In genomic region chr1:102182603-102183260, GRCh38 we compare ENCODE assay signal across 36 cellular contexts.
"Had no signal": no experiment of that assay in that cellular context is flagged by ENCODE, and none has a peak within 500 bp of the region (broad histone marks: within the 10 kb centered on the region; RNA-seq: fewer than 3 reads in every experiment).

No MANE protein-coding gene starts in this region.

- FAIRE-seq: astrocyte, TTC549 had no signal

- H3K9me3 ChIP-seq: adrenal gland, body of pancreas, breast epithelium had no signal

- H3K27me3 Mint-ChIP-seq: activated B cell treated with CpG ODN at 0.5 μM for 24 hours; activated CD4-positive, alpha-beta memory T cell treated with anti-CD3 and anti-CD28 coated beads for 36 hours; activated CD4-positive, alpha-beta T cell treated with anti-CD3 and anti-CD28 coated beads, Interleukin-2, amount 10 ng/mL, durations not matched to agents 24 days and 14 days; activated CD8-positive, alpha-beta T cell treated with anti-CD3 and anti-CD28 coated beads for 36 hours; activated naive CD8-positive, alpha-beta T cell treated with anti-CD3 and anti-CD28 coated beads for 36 hours; activated T-helper 17 cell treated with anti-CD3 and anti-CD28 coated beads, Interleukin-2, amount 50 U/mL, for 72 hours had no signal

- H3K4me1 Mint-ChIP-seq: activated B cell treated with CpG ODN at 0.5 μM for 24 hours; activated CD4-positive, alpha-beta T cell treated with anti-CD3 and anti-CD28 coated beads, Interleukin-2, amount 10 ng/mL, durations not matched to agents 24 days and 14 days; activated naive CD8-positive, alpha-beta T cell treated with anti-CD3 and anti-CD28 coated beads for 36 hours; activated T-helper 17 cell treated with anti-CD3 and anti-CD28 coated beads, Interleukin-2, amount 50 U/mL, for 72 hours had no signal

- H3K27me3 ChIP-seq: adrenal gland, body of pancreas, brain microvascular endothelial cell, breast epithelium had no signal

- H3K9me3 Mint-ChIP-seq: activated B cell treated with CpG ODN at 0.5 μM for 24 hours; activated CD4-positive, alpha-beta memory T cell treated with anti-CD3 and anti-CD28 coated beads for 36 hours; activated CD4-positive, alpha-beta T cell treated with anti-CD3 and anti-CD28 coated beads, Interleukin-2, amount 10 ng/mL, durations not matched to agents 24 days and 14 days; activated CD8-positive, alpha-beta T cell treated with anti-CD3 and anti-CD28 coated beads for 36 hours; activated naive CD4-positive, alpha-beta T cell treated with anti-CD3 and anti-CD28 coated beads for 36 hours; activated naive CD4-positive, alpha-beta T cell treated with anti-CD3 and anti-CD28 coated beads, Interleukin-2, amount 50 U/mL, for 72 hours; activated T-cell treated with anti-CD3 and anti-CD28 coated beads, Interleukin-2, amount 50 U/mL, for 4 hours; activated T-helper 1 cell treated with anti-CD3 and anti-CD28 coated beads, Interleukin-12 subunit alpha, Interleukin-12 subunit beta, Interleukin-2, Interleukin-4 antibody, amounts not matched to agents 30 ng/mL and 10 ng/mL and 1 ng/mL, durations not matched to agents 14 hours and 24 hours and 36 hours; T-helper 1 cell treated with Interleukin-12 subunit alpha and Interleukin-12 subunit beta and Interleukin-4 antibody, amounts not matched to agents 30 μg/mL and 1 μg/mL, for 36 hours; T-helper 2 cell treated with Interferon-gamma antibody and Interleukin-4, amounts not matched to agents 5 μg/mL and 100 μg/mL, for 36 hours had no signal

- H3K27ac ChIP-seq: adrenal gland, body of pancreas, brain microvascular endothelial cell, breast epithelium, VCaP had no signal

- ATAC-seq: activated CD8-positive, alpha-beta T cell treated with anti-CD3 and anti-CD28 coated beads for 36 hours; activated naive CD4-positive, alpha-beta T cell treated with anti-CD3 and anti-CD28 coated beads, Interleukin-2, amount 50 U/mL, for 72 hours; activated T-cell treated with anti-CD3 and anti-CD28 coated beads, Interleukin-2, amount 50 U/mL, for 4 hours; activated T-cell treated with anti-CD3 and anti-CD28 coated beads, Interleukin-2, amount 50 U/mL, for 72 hours; activated T-helper 17 cell treated with anti-CD3 and anti-CD28 coated beads, Interleukin-2, amount 50 U/mL, for 72 hours; body of pancreas had no signal

- H3K4me1 ChIP-seq: adrenal gland, body of pancreas, breast epithelium had no signal

- H3K36me3 Mint-ChIP-seq: activated CD4-positive, alpha-beta memory T cell treated with anti-CD3 and anti-CD28 coated beads for 36 hours; activated naive CD4-positive, alpha-beta T cell treated with anti-CD3 and anti-CD28 coated beads, Interleukin-2, amount 50 U/mL, for 72 hours; activated naive CD8-positive, alpha-beta T cell treated with anti-CD3 and anti-CD28 coated beads for 36 hours had no signal

- H3K36me3 ChIP-seq: adrenal gland, brain microvascular endothelial cell, breast epithelium had no signal

- H3K4me3 Mint-ChIP-seq: activated B cell treated with CpG ODN at 0.5 μM for 24 hours; activated CD4-positive, alpha-beta memory T cell treated with anti-CD3 and anti-CD28 coated beads for 36 hours; activated CD4-positive, alpha-beta T cell treated with anti-CD3 and anti-CD28 coated beads, Interleukin-2, amount 10 ng/mL, durations not matched to agents 24 days and 14 days; activated CD8-positive, alpha-beta T cell treated with anti-CD3 and anti-CD28 coated beads for 36 hours; activated naive CD4-positive, alpha-beta T cell treated with anti-CD3 and anti-CD28 coated beads for 36 hours; activated naive CD8-positive, alpha-beta T cell treated with anti-CD3 and anti-CD28 coated beads for 36 hours; activated T-cell treated with anti-CD3 and anti-CD28 coated beads, Interleukin-2, amount 50 U/mL, for 4 hours; activated T-cell treated with anti-CD3 and anti-CD28 coated beads, Interleukin-2, amount 50 U/mL, for 72 hours; activated T-helper 1 cell treated with anti-CD3 and anti-CD28 coated beads, Interleukin-12 subunit alpha, Interleukin-12 subunit beta, Interleukin-2, Interleukin-4 antibody, amounts not matched to agents 30 ng/mL and 10 ng/mL and 1 ng/mL, durations not matched to agents 14 hours and 24 hours and 36 hours; activated T-helper 17 cell treated with anti-CD3 and anti-CD28 coated beads, Interleukin-2, amount 50 U/mL, for 72 hours; T-helper 1 cell treated with Interleukin-12 subunit alpha and Interleukin-12 subunit beta and Interleukin-4 antibody, amounts not matched to agents 30 μg/mL and 1 μg/mL, for 36 hours; T-helper 2 cell treated with Interferon-gamma antibody and Interleukin-4, amounts not matched to agents 5 μg/mL and 100 μg/mL, for 36 hours had no signal

- H3K27ac Mint-ChIP-seq: activated B cell treated with CpG ODN at 0.5 μM for 24 hours; activated CD4-positive, alpha-beta memory T cell treated with anti-CD3 and anti-CD28 coated beads for 36 hours; activated CD4-positive, alpha-beta T cell treated with anti-CD3 and anti-CD28 coated beads, Interleukin-2, amount 10 ng/mL, durations not matched to agents 24 days and 14 days; activated CD8-positive, alpha-beta T cell treated with anti-CD3 and anti-CD28 coated beads for 36 hours; activated naive CD4-positive, alpha-beta T cell treated with anti-CD3 and anti-CD28 coated beads for 36 hours; activated naive CD4-positive, alpha-beta T cell treated with anti-CD3 and anti-CD28 coated beads, Interleukin-2, amount 50 U/mL, for 72 hours; activated naive CD8-positive, alpha-beta T cell treated with anti-CD3 and anti-CD28 coated beads for 36 hours; activated T-cell treated with anti-CD3 and anti-CD28 coated beads, Interleukin-2, amount 50 U/mL, for 72 hours; activated T-helper 1 cell treated with anti-CD3 and anti-CD28 coated beads, Interleukin-12 subunit alpha, Interleukin-12 subunit beta, Interleukin-2, Interleukin-4 antibody, amounts not matched to agents 30 ng/mL and 10 ng/mL and 1 ng/mL, durations not matched to agents 14 hours and 24 hours and 36 hours; activated T-helper 17 cell treated with anti-CD3 and anti-CD28 coated beads, Interleukin-2, amount 50 U/mL, for 72 hours; T-helper 1 cell treated with Interleukin-12 subunit alpha and Interleukin-12 subunit beta and Interleukin-4 antibody, amounts not matched to agents 30 μg/mL and 1 μg/mL, for 36 hours; T-helper 2 cell treated with Interferon-gamma antibody and Interleukin-4, amounts not matched to agents 5 μg/mL and 100 μg/mL, for 36 hours had no signal

- DNase-seq: activated B cell treated with CpG ODN at 0.5 μM for 24 hours; activated CD4-positive, alpha-beta memory T cell treated with anti-CD3 and anti-CD28 coated beads for 36 hours; activated CD4-positive, alpha-beta T cell treated with anti-CD3 and anti-CD28 coated beads for 4 hours; activated CD4-positive, alpha-beta T cell treated with anti-CD3 and anti-CD28 coated beads, Interleukin-2, amount 10 ng/mL, durations not matched to agents 24 days and 14 days; activated CD4-positive, alpha-beta T cell treated with anti-CD3 and anti-CD28 coated beads, Interleukin-2, amount 50 U/mL, for 1 hour; activated CD4-positive, alpha-beta T cell treated with anti-CD3 and anti-CD28 coated beads, Interleukin-2, amount 50 U/mL, for 4 hours; activated CD4-positive, CD25-positive, alpha-beta regulatory T cell treated with anti-CD3 and anti-CD28 coated beads, Interleukin-2, amount 50 U/mL, for 72 hours; activated CD8-positive, alpha-beta memory T cell treated with anti-CD3 and anti-CD28 coated beads, Interleukin-2, amount 50 U/mL, for 4 hours; activated CD8-positive, alpha-beta T cell treated with anti-CD3 and anti-CD28 coated beads for 36 hours; activated effector memory CD4-positive, alpha-beta T cell treated with anti-CD3 and anti-CD28 coated beads, Interleukin-2, amount 50 U/mL, for 16 hours; activated gamma-delta T cell treated with Interleukin-2 at 50 U/mL for 16 hours; activated naive CD4-positive, alpha-beta T cell; activated naive CD4-positive, alpha-beta T cell treated with anti-CD3 and anti-CD28 coated beads for 36 hours; activated naive CD4-positive, alpha-beta T cell treated with anti-CD3 and anti-CD28 coated beads, Interleukin-2, amount 50 U/mL, for 16 hours; activated naive CD8-positive, alpha-beta T cell treated with anti-CD3 and anti-CD28 coated beads for 36 hours; activated T-cell treated with anti-CD3 and anti-CD28 coated beads for 4 hours; activated T-cell treated with anti-CD3 and anti-CD28 coated beads, Interleukin-2, amount 50 U/mL, for 1 hour; activated T-cell treated with anti-CD3 and anti-CD28 coated beads, Interleukin-2, amount 50 U/mL, for 4 hours; activated T-cell treated with anti-CD3 and anti-CD28 coated beads, Interleukin-2, amount 50 U/mL, for 72 hours; adrenal gland; amniotic stem cell; aorta; body of pancreas; brain microvascular endothelial cell; central memory CD4-positive, alpha-beta T cell; T-helper 2 cell; T-helper 9 cell had no signal

- H3K4me3 ChIP-seq: adrenal gland, body of pancreas, breast epithelium had no signal
